12 cellular contexts compared by ENCODE assay signal in the genomic region with DNA sequence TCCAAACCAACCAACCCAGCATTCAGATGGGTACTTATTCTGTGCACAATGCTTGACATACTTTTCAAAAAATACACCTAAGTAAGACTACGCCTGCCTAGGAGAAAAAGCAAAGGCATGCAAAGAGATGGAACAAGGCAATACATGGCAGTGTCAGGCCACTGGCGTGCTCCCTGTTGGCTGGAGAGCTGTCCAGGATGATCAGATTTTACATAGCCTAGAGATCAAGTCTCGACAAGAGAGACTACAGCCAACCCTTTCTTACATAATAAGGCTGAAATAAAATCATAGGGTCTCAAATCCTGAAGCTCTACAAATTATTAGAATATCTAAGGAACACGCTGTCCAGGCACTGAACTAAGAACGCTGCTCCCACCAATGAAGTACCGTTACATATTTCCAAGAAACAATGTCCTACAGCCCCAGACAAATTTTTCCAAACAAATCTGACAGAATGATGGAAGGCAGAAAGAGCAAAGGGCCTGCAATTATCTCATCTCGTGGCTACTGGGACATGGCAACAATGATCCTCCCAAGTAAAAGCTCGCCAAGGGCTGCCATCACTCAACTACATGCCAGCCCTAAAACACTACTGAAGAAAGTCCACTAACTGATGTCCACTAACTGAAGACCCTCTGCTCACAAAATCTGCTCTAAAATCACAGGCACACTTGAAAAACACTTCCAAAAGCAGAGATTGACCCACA. TPM values are rescaled to one million over a fixed set of nuclear protein-coding genes. Genes with fewer than 3 reads are reported as not detected.
DNase-seq lines count a peak whose midpoint lies in the region; ATAC-seq and TF ChIP-seq lines count a peak whose summit lies in the region.
"Had no signal": no experiment of that assay in that cellular context is flagged by ENCODE, and none has a peak within 500 bp of the region (broad histone marks: within the 10 kb centered on the region; RNA-seq: fewer than 3 reads in every experiment).

No MANE protein-coding gene starts in this region.

- H3K36me3 ChIP-seq in CD8-positive, alpha-beta T cell (ENCODE audit: insufficient read depth, low read length), result peaks cover 55% of the 10 kb centered on the region
- peaks cover 44% of the 10 kb centered on the region; the same call in 1 of the 2 replicates for H3K36me3 ChIP-seq in KMS-11 (ENCODE audit: insufficient read depth)
- H3K36me3 ChIP-seq in naive thymus-derived CD4-positive, alpha-beta T cell (ENCODE audit: control insufficient read depth in 2 of 3, insufficient read depth in 3 of 3, low read length in 3 of 3), result peaks cover 29 to 74% (median 30%) of the 10 kb centered on the region in 3 experiments
- peaks cover 7% of the 10 kb centered on the region for H3K36me3 ChIP-seq in colonic mucosa

- H3K27ac ChIP-seq in CD8-positive, alpha-beta T cell (ENCODE audit: low read depth, low read length), result no peak overlapping the region
- H3K27ac ChIP-seq in KMS-11, result peak overlapping the region; percentile 13; the same call in 1 of the 2 replicates
- H3K27ac ChIP-seq in naive thymus-derived CD4-positive, alpha-beta T cell (ENCODE audit: low read depth, low read length), result peak overlapping the region; percentile 23
- H3K27ac ChIP-seq in colonic mucosa, result no peak overlapping the region
- H3K27ac ChIP-seq: HL-60 had no signal

- no peak overlapping the region for H2AFZ ChIP-seq in KMS-11 (ENCODE audit: low read depth)

- H3K4me1 Mint-ChIP-seq in CD8-positive, alpha-beta T cell (ENCODE audit: low read depth), result peaks cover 65% of the 10 kb centered on the region
- peaks cover 36 to 64% (median 54%) of the 10 kb centered on the region in 7 donors for H3K4me1 Mint-ChIP-seq in naive thymus-derived CD4-positive, alpha-beta T cell

- H3K4me3 Mint-ChIP-seq in CD8-positive, alpha-beta T cell, result peak overlapping the region; percentile 26
- peak overlapping the region in 6 of 10 donors; percentile 17 to 98 (median 56) for H3K4me3 Mint-ChIP-seq in naive thymus-derived CD4-positive, alpha-beta T cell

- POLR2A ChIA-PET in CD8-positive, alpha-beta T cell (lab: Charles Lee), result no interaction called here
- POLR2A ChIA-PET in naive thymus-derived CD4-positive, alpha-beta T cell (lab: Charles Lee), result interaction anchor here (1.2 kb wide), 1 partner anchor 17 kb away, joined by 3 read pairs; no protein-coding TSS in a partner anchor

- H3K27me3 ChIP-seq in CD8-positive, alpha-beta T cell (ENCODE audit: insufficient read depth, low read length), result no peaks in the 10 kb centered on the region
- H3K27me3 ChIP-seq in KMS-11 (ENCODE audit: insufficient read depth, low read depth) (no peaks in the 10 kb centered on the region), colonic mucosa (no peaks in the 10 kb centered on the region)
- H3K27me3 ChIP-seq in naive thymus-derived CD4-positive, alpha-beta T cell (ENCODE audit: control insufficient read depth in 2 of 2, insufficient read depth in 2 of 2, low read length in 2 of 2), result no peaks in the 10 kb centered on the region

- DNase-seq in CD8-positive, alpha-beta T cell, result no peak
- DNase-seq in astrocyte of the cerebellum (ENCODE audit: low read depth) (no peak), DMS 273 treated with DMSO at 0.1 percent for 48 hours (lab: John Stamatoyannopoulos, UW) (no peak), colonic mucosa (no peak)
- DNase-seq in naive thymus-derived CD4-positive, alpha-beta T cell, result no peak
- no peak for DNase-seq in stimulated activated CD4-positive, alpha-beta T cell treated with anti-CD3 and anti-CD28 coated beads, Interleukin-12 subunit alpha, Interleukin-12 subunit beta, amount 100 ng/mL, for 4 hours
- DNase-seq: activated CD4-positive, alpha-beta T cell treated with anti-CD3 and anti-CD28 coated beads, Interleukin-2, amount 50 U/mL, for 1 hour; midbrain; NCI-H1694 had no signal

- in situ Hi-C loops in astrocyte of the cerebellum (cut with HindIII; ENCODE audit: low sequenced_read_pairs), result no loop called here

- no peak for ATAC-seq in CD8-positive, alpha-beta T cell
- no peak for ATAC-seq in naive thymus-derived CD4-positive, alpha-beta T cell
- ATAC-seq in GM18519 (IDR thresholded peaks at IDR 0.05; ENCODE audit: low FRiP score, unreplicated experiment), result no peak

- H3K4me1 ChIP-seq in CD8-positive, alpha-beta T cell (ENCODE audit: insufficient read depth, low read length), result peaks cover 45% of the 10 kb centered on the region
- H3K4me1 ChIP-seq in KMS-11 (ENCODE audit: low read depth, poor library complexity, severe bottlenecking) (peaks cover 41% of the 10 kb centered on the region), colonic mucosa (peaks cover 16% of the 10 kb centered on the region)
- H3K4me1 ChIP-seq in naive thymus-derived CD4-positive, alpha-beta T cell (ENCODE audit: control insufficient read depth in 2 of 2, insufficient read depth in 2 of 2, low read length in 2 of 2), result peaks cover 22 to 62% of the 10 kb centered on the region in 2 donors

- H3K36me3 Mint-ChIP-seq in CD8-positive, alpha-beta T cell, result peaks cover 79% of the 10 kb centered on the region
- H3K36me3 Mint-ChIP-seq in naive thymus-derived CD4-positive, alpha-beta T cell, result peaks cover 19 to 62% (median 59%) of the 10 kb centered on the region in 5 donors

- no peak overlapping the region for H3K9ac ChIP-seq in KMS-11
- H3K9ac ChIP-seq in colonic mucosa (ENCODE audit: low read depth in 2 of 2, low read length in 2 of 2), result no peak overlapping the region

- no peaks in the 10 kb centered on the region for H3K27me3 Mint-ChIP-seq in CD8-positive, alpha-beta T cell (ENCODE audit: low read depth)
- peaks cover 0 to under 1% (median 0%) of the 10 kb centered on the region in 5 donors for H3K27me3 Mint-ChIP-seq in naive thymus-derived CD4-positive, alpha-beta T cell

- peaks cover 77% of the 10 kb centered on the region for H3K79me2 ChIP-seq in KMS-11 (ENCODE audit: insufficient read depth, low read depth)

- peaks cover 61% of the 10 kb centered on the region for H4K20me1 ChIP-seq in KMS-11 (ENCODE audit: insufficient read depth)

- no peaks in the 10 kb centered on the region for H3K9me3 ChIP-seq in CD8-positive, alpha-beta T cell (ENCODE audit: low read length)
- H3K9me3 ChIP-seq in naive thymus-derived CD4-positive, alpha-beta T cell (ENCODE audit: control insufficient read depth in 2 of 3, low read length in 3 of 3), result no peaks in the 10 kb centered on the region
- no peaks in the 10 kb centered on the region for H3K9me3 ChIP-seq in colonic mucosa

- no peak for TF ChIP-seq CTCF in CD8-positive, alpha-beta T cell (IDR thresholded peaks at IDR 0.05)
- TF ChIP-seq CTCF in KMS-11 (conservative IDR thresholded peaks at IDR 0.05; ENCODE audit: low read depth, low read length) (no peak), astrocyte of the cerebellum (IDR thresholded peaks at IDR 0.05; ENCODE audit: low read depth, low read length, missing control alignments) (no peak), colonic mucosa (IDR thresholded peaks at IDR 0.05) (no peak)

- peak overlapping the region; percentile 66; the same call in 1 of the 2 replicates for H3K4me2 ChIP-seq in KMS-11

- CTCF ChIA-PET in CD8-positive, alpha-beta T cell (lab: Charles Lee), result interaction anchor here (2.6 kb wide), 1 partner anchor 17 kb away, joined by 13 read pairs; a partner anchor contains a TSS
- CTCF ChIA-PET in naive thymus-derived CD4-positive, alpha-beta T cell (lab: Charles Lee), result no interaction called here

- peak overlapping the region; percentile 46 for H3K27ac Mint-ChIP-seq in CD8-positive, alpha-beta T cell
- H3K27ac Mint-ChIP-seq in naive thymus-derived CD4-positive, alpha-beta T cell, result peak overlapping the region in 6 of 9 donors; percentile 2 to 50 (median 21)

- no peak overlapping the region for H3K4me3 ChIP-seq in CD8-positive, alpha-beta T cell (ENCODE audit: low read depth, low read length)
- H3K4me3 ChIP-seq in KMS-11 (IDR thresholded peaks at IDR 0.05; ENCODE audit: insufficient read depth, low read depth, low read length), result no peak overlapping the region
- H3K4me3 ChIP-seq in astrocyte of the cerebellum (ENCODE audit: low read depth, low read length), result peak overlapping the region; percentile 9
- H3K4me3 ChIP-seq in naive thymus-derived CD4-positive, alpha-beta T cell (ENCODE audit: low read length), result no peak overlapping the region
- no peak overlapping the region for H3K4me3 ChIP-seq in colonic mucosa

- intact Hi-C loops in CD8-positive, alpha-beta T cell (cut with DNase I, micrococcal nuclease), result loop anchor here (5.0 to 10.0 kb wide), 3 partner anchors 182 to 1960 kb away; a partner anchor contains a TSS
- intact Hi-C loops in naive thymus-derived CD4-positive, alpha-beta T cell (cut with micrococcal nuclease), result no loop called here
- intact Hi-C loops in colonic mucosa (cut with DNase I), result no loop called here

- H3K9me3 Mint-ChIP-seq in CD8-positive, alpha-beta T cell, result no peaks in the 10 kb centered on the region
- H3K9me3 Mint-ChIP-seq in naive thymus-derived CD4-positive, alpha-beta T cell, result peaks cover 0 to 2% (median 0%) of the 10 kb centered on the region in 11 donors

RNA-seq across cellular contexts. Expression of a gene that starts 5.1 kb away (rescaled TPM):
- 1,000 to 10,000 TPM; 3,671 to 3,755 TPM for total RNA-seq in CD8-positive, alpha-beta T cell
- total RNA-seq in naive thymus-derived CD4-positive, alpha-beta T cell, result 1,000 to 10,000 TPM; 2,060 to 3,897 (median 3,815) TPM
- 1,000 to 10,000 TPM; 4,571 to 5,300 TPM for polyA plus RNA-seq in naive thymus-derived CD4-positive, alpha-beta T cell
- 1,000 to 10,000 TPM; 1,011 to 1,121 TPM for total RNA-seq in colonic mucosa

RNA-seq across cellular contexts. Expression of a gene that starts 16.3 kb away (rescaled TPM):
- 100 to 1,000 TPM; 137 to 138 TPM for total RNA-seq in CD8-positive, alpha-beta T cell
- 100 to 1,000 TPM in 2 of 5 experiments, 10 to 100 TPM in 3; 82.9 to 208 (median 94.4) TPM for total RNA-seq in naive thymus-derived CD4-positive, alpha-beta T cell
- polyA plus RNA-seq in naive thymus-derived CD4-positive, alpha-beta T cell, result 100 to 1,000 TPM; 174 to 182 TPM
- total RNA-seq in colonic mucosa, result 100 to 1,000 TPM; 205 to 251 TPM

Comparison
In these comparisons a context has a peak if more than half of its experiments do, and no peak if none do; other contexts are left out.
1. H3K27ac ChIP-seq: peak in KMS-11 (single experiment) and naive thymus-derived CD4-positive, alpha-beta T cell (single experiment); none in CD8-positive, alpha-beta T cell (single experiment) and colonic mucosa (single experiment).
2. intact Hi-C loops: an anchor here in CD8-positive, alpha-beta T cell (5.0 to 10.0 kb wide); none called in naive thymus-derived CD4-positive, alpha-beta T cell and colonic mucosa.